In genomic region chr11:2401436-2401984, GRCh38 we compare ENCODE assay signal across 8 cellular contexts. TPM values are rescaled to one million over a fixed set of nuclear protein-coding genes. Genes with fewer than 3 reads are reported as not detected.
DNase-seq lines count a peak whose midpoint lies in the region; TF ChIP-seq lines count a peak whose summit lies in the region.

No MANE protein-coding gene starts in this region.

- peaks cover 7% of the 10 kb centered on the region for H3K27me3 Mint-ChIP-seq in activated naive CD4-positive, alpha-beta T cell treated with anti-CD3 and anti-CD28 coated beads, Interleukin-2, amount 10 ng/mL, durations not matched to agents 7 days and 5 days

- peak overlapping the region; percentile 99 for H3K4me3 ChIP-seq in lower leg skin (ENCODE audit: low read depth, poor library complexity, severe bottlenecking)
- peak overlapping the region; percentile 84 to 99 (median 92) for H3K4me3 ChIP-seq in transverse colon

- intact Hi-C loops in lower leg skin (cut with DNase I; ENCODE audit: low total_unique reads), result no loop called here
- intact Hi-C loops in transverse colon (cut with DNase I; ENCODE audit: low total_unique reads), result no loop called here

- peak overlapping the region; percentile 88 for H3K4me3 Mint-ChIP-seq in activated naive CD4-positive, alpha-beta T cell treated with anti-CD3 and anti-CD28 coated beads, Interleukin-2, amount 10 ng/mL, durations not matched to agents 7 days and 5 days

- no peak for DNase-seq in activated naive CD4-positive, alpha-beta T cell treated with anti-CD3 and anti-CD28 coated beads, Interleukin-2, amount 10 ng/mL, durations not matched to agents 7 days and 5 days
- DNase-seq in activated naive CD4-positive, alpha-beta T cell (lab: John Stamatoyannopoulos, UW), result no peak
- DNase-seq in lower leg skin (ENCODE audit: low spot score in 2 of 2) (no peak), transverse colon (no peak), globus pallidus (ENCODE audit: low spot score) (no peak), midbrain (lab: John Stamatoyannopoulos, UW) (no peak), islet precursor cell (no peak)

- in situ Hi-C loops in transverse colon (cut with MboI; ENCODE audit: low pct_ligation_motif_present in 1 of 4, low pct_unique_long_range_greater_than_20kb in 1 of 4, low sequenced_read_pairs in 3 of 4), result loop anchor here in 1 of 4 donors (25.0 kb wide), 1 partner anchor 214 kb away; no protein-coding TSS in a partner anchor

- H3K36me3 ChIP-seq in transverse colon, result peaks cover 0 to 9% (median 4%) of the 10 kb centered on the region in 4 donors

- peaks cover 15 to 26% (median 23%) of the 10 kb centered on the region in 4 donors for H3K4me1 ChIP-seq in transverse colon

- peaks cover 14% of the 10 kb centered on the region for H3K4me1 Mint-ChIP-seq in activated naive CD4-positive, alpha-beta T cell treated with anti-CD3 and anti-CD28 coated beads, Interleukin-2, amount 10 ng/mL, durations not matched to agents 7 days and 5 days

- TF ChIP-seq CTCF in lower leg skin (IDR thresholded peaks at IDR 0.05), result no peak
- no peak for TF ChIP-seq CTCF in transverse colon (IDR thresholded peaks at IDR 0.05)

- H3K9me3 Mint-ChIP-seq in activated naive CD4-positive, alpha-beta T cell treated with anti-CD3 and anti-CD28 coated beads, Interleukin-2, amount 10 ng/mL, durations not matched to agents 7 days and 5 days, result no peaks in the 10 kb centered on the region

- H3K36me3 Mint-ChIP-seq in activated naive CD4-positive, alpha-beta T cell treated with anti-CD3 and anti-CD28 coated beads, Interleukin-2, amount 10 ng/mL, durations not matched to agents 7 days and 5 days, result peaks cover 18% of the 10 kb centered on the region

- CTCF ChIA-PET in activated naive CD4-positive, alpha-beta T cell treated with anti-CD3 and anti-CD28 coated beads, Interleukin-2, amount 10 ng/mL, durations not matched to agents 7 days and 5 days (lab: Charles Lee), result interaction anchor here (0.5 to 4.0 kb wide), 7 partner anchors 18 to 452 kb away, joined by 3 to 27 read pairs (median 5); partner anchors contain the start of genes C11orf21 and TSPAN32

- TF ChIP-seq EP300 in transverse colon (IDR thresholded peaks at IDR 0.05; ENCODE audit: low read depth), result no peak

- H3K27ac ChIP-seq in angular gyrus (ENCODE audit: low read depth, low read length), result peak overlapping the region; percentile 67
- H3K27ac ChIP-seq in transverse colon, result peak overlapping the region; percentile 90 to 98 (median 96)

- no peaks in the 10 kb centered on the region for H3K9me3 ChIP-seq in transverse colon

- no peaks in the 10 kb centered on the region for H3K27me3 ChIP-seq in transverse colon

- peak overlapping the region; percentile 90 for H3K27ac Mint-ChIP-seq in activated naive CD4-positive, alpha-beta T cell treated with anti-CD3 and anti-CD28 coated beads, Interleukin-2, amount 10 ng/mL, durations not matched to agents 7 days and 5 days

- 27 to 39% methylated on average over 11 to 12 of the region's 12 CpGs for WGBS in lower leg skin, 2 donors
- 3 to 38% methylated on average over 6 to 12 of the region's 12 CpGs for WGBS in transverse colon (ENCODE audit: low coverage in 1 of 2), 2 donors

- TF ChIP-seq POLR2A in lower leg skin (IDR thresholded peaks at IDR 0.05) (no peak), transverse colon (IDR thresholded peaks at IDR 0.05) (no peak)

RNA-seq across cellular contexts. Expression of gene TSSC4, which starts 1.0 kb away (rescaled TPM):
- 10 to 100 TPM; 45.6 to 58.7 (median 55.8) TPM for total RNA-seq in lower leg skin
- total RNA-seq in transverse colon, result 10 to 100 TPM; 13.3 to 38.9 (median 36.0) TPM

RNA-seq across cellular contexts. Expression of gene CD81, which starts 24.4 kb away (rescaled TPM):
- total RNA-seq in lower leg skin, result 100 to 1,000 TPM; 189 to 337 (median 250) TPM
- 100 to 1,000 TPM; 156 to 406 (median 255) TPM for total RNA-seq in transverse colon

RNA-seq across cellular contexts. Expression of gene TRPM5, which starts 42.8 kb away (rescaled TPM):
- total RNA-seq in lower leg skin, result not detected
- total RNA-seq in transverse colon, result 1 to 10 TPM; 1.4 to 7.5 (median 4.3) TPM

RNA-seq across cellular contexts. Expression of gene KCNQ1, which starts 43.3 kb away (rescaled TPM):
- total RNA-seq in lower leg skin, result 1 to 10 TPM in 3 of 4 donors, under 1 TPM in 1; 0.81 to 2.2 (median 1.6) TPM
- 10 to 100 TPM in 3 of 4 donors, 1 to 10 TPM in 1; 5.6 to 46.8 (median 24.6) TPM for total RNA-seq in transverse colon
